In the genomic region with DNA sequence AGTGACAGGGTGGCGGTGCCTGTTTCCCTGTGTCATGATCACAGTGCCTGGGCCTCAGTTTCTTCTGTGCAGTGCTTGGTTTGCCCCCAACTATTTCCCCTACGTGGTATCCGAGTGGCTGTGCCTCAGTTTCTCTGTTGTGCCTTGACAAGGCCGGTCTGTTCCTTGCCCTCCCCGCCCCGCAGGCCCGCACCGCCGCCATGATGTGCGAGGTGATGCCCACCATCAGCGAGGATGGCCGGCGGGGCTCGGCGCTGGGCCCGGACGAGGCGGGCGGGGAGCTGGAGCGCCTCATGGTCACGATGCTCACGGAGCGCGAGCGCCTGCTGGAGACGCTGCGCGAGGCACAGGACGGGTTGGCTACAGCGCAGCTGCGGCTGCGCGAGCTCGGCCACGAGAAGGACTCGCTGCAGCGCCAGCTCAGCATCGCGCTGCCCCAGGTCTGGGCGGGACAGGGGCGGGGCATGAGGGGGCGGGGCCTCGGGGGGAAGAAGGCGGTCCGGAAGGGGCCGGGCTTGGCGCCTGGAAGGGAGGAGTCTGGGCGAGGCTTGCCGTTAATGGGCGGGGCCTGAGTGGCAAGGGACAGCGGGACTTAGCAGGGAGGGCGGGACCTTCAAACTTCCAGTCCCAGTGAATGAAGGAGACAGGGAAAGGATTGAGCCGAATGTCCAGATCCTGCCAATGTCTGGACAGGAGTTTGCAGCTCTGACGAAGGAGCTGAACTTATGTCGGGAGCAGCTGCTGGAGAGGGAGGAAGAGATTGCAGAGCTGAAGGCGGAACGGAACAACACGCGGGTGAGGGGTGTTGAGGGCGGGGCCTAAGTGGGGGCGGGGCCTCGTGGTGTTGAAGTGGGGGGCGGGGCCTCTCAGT, we compare ENCODE assay signal across 8 cellular contexts. TPM values are rescaled to one million over a fixed set of nuclear protein-coding genes. Genes with fewer than 3 reads are reported as not detected.
DNase-seq lines count a peak whose midpoint lies in the region; ATAC-seq, FAIRE-seq and TF ChIP-seq lines count a peak whose summit lies in the region.

No MANE protein-coding gene starts in this region.

- peak; percentile 97 for DNase-seq in BE2C
- DNase-seq in GM19239 (ENCODE audit: insufficient read length, low spot score): peak; percentile 94
- DNase-seq in NCI-H524 (lab: John Stamatoyannopoulos, UW): peak; percentile 91 to 98
- peak; percentile 94 for DNase-seq in activated CD4-positive, alpha-beta T cell treated with anti-CD3 and anti-CD28 coated beads for 4 hours
- peak; percentile 96 for DNase-seq in left lobe of liver (ENCODE audit: low spot score)
- DNase-seq in stimulated activated CD4-positive, alpha-beta T cell treated with anti-CD3 and anti-CD28 coated beads, Interleukin-2, amount 100 ng/mL, for 24 hours: peak; percentile 94 to 95

- no peaks in the 10 kb centered on the region for H3K9me3 ChIP-seq in BE2C

- peaks cover 13% of the 10 kb centered on the region; the same call in 1 of the 2 replicates for H3K36me3 ChIP-seq in BE2C

- ATAC-seq in HG03439 (IDR thresholded peaks at IDR 0.05; ENCODE audit: unreplicated experiment): peak; percentile 86
- peak; percentile 99 for ATAC-seq in left lobe of liver

- peak overlapping the region; percentile 72 for H3K27ac ChIP-seq in cingulate gyrus (ENCODE audit: low read depth, low read length)

- no peaks in the 10 kb centered on the region for H3K27me3 ChIP-seq in BE2C

- peaks cover 4% of the 10 kb centered on the region; the same call in 1 of the 2 replicates for H3K4me1 ChIP-seq in BE2C

- TF ChIP-seq CTCF in BE2C (IDR thresholded peaks at IDR 0.05; ENCODE audit: low read depth, low read length): no peak

- H3K4me3 ChIP-seq in BE2C (ENCODE audit: low read depth, low read length): peak overlapping the region; percentile 47

- FAIRE-seq in GM19239 (lab: Jason Lieb, UNC): peak; percentile 94

RNA-seq across cellular contexts. Expression of gene PPFIA3, which starts 8.6 kb away (rescaled TPM):
- polyA plus RNA-seq in BE2C (2012; ENCODE audit: insufficient read depth, insufficient read length, low read depth): 44.4 TPM
- total RNA-seq in left lobe of liver: 2.3 TPM

RNA-seq across cellular contexts. Expression of gene C19orf73, which starts 9.0 kb away (rescaled TPM):
- polyA plus RNA-seq in BE2C (2012; ENCODE audit: insufficient read depth, insufficient read length, low read depth): 1.3 TPM
- total RNA-seq in left lobe of liver: 2.2 TPM

RNA-seq across cellular contexts. Expression of gene LIN7B, which starts 13.7 kb away (rescaled TPM):
- 22.0 TPM for polyA plus RNA-seq in BE2C (2012; ENCODE audit: insufficient read depth, insufficient read length, low read depth)
- total RNA-seq in left lobe of liver: 5.5 TPM

RNA-seq across cellular contexts. Expression of gene HRC, which starts 27.3 kb away (rescaled TPM):
- 0.22 TPM for polyA plus RNA-seq in BE2C (2012; ENCODE audit: insufficient read depth, insufficient read length, low read depth)
- not detected for total RNA-seq in left lobe of liver

RNA-seq across cellular contexts. Expression of gene TRPM4, which starts 29.7 kb away (rescaled TPM):
- polyA plus RNA-seq in BE2C (2012; ENCODE audit: insufficient read depth, insufficient read length, low read depth): 4.1 TPM
- 15.0 TPM for total RNA-seq in left lobe of liver

Comparison
In these comparisons a context has a peak if more than half of its experiments do, and no peak if none do; other contexts are left out.
1. Peak in every context shown above with its lines: DNase-seq, ATAC-seq, H3K4me3 ChIP-seq and H3K27ac ChIP-seq.